Comparison of ENCODE assay signal across 8 cellular contexts in the genomic region with DNA sequence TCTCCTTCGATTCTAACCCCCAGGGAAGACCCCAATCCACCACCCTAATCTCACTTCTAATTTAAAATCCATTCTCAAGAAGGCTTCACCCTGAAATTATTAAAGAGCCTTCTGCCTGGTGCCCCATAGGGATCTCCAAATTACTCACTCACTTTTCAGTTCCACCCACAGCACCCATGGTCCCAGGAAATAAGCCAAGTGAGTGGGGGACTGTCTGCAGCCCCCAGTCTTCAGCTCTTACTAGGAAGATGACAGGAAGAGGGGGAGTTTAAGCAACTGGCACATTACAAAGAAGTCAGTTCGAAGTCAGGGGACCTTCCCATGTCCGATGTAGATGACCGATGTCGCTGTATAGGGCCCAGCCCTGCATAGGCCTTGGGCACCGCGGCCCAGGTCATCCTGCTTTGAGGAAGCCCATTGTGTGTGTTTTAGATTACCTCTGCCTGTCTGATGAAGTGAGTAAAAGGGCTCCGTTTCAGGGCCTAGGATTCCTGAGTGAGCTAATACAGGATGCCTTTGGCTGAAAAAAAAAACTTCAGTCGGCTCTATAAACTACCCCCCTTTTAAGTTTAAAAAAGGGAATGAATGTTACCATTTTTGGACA. TPM values are rescaled to one million over a fixed set of nuclear protein-coding genes. Genes with fewer than 3 reads are reported as not detected.
DNase-seq lines count a peak whose midpoint lies in the region; ATAC-seq and TF ChIP-seq lines count a peak whose summit lies in the region.

No MANE protein-coding gene starts in this region.

- H3K27ac ChIP-seq in ACC112 (ENCODE audit: low read depth, low read length): peak overlapping the region; percentile 80

- H3K4me1 ChIP-seq in ACC112 (ENCODE audit: control insufficient read depth, insufficient read depth, low read length, unreplicated experiment) (peaks cover 42% of the 10 kb centered on the region), mononuclear cell (ENCODE audit: insufficient read depth, low read length) (peaks cover 32% of the 10 kb centered on the region)

- ATAC-seq in GM19455 (IDR thresholded peaks at IDR 0.05; ENCODE audit: unreplicated experiment) (no peak), GM19035 (IDR thresholded peaks at IDR 0.05; ENCODE audit: unreplicated experiment) (no peak)

- H3K36me3 ChIP-seq in ACC112 (ENCODE audit: insufficient read depth, low read length): peaks cover 18% of the 10 kb centered on the region; the same call in 1 of the 2 replicates

- no peak overlapping the region for H2AFZ ChIP-seq in ACC112 (ENCODE audit: low read length, unreplicated experiment)

- no peaks in the 10 kb centered on the region for H3K9me3 ChIP-seq in mononuclear cell (ENCODE audit: low read depth, low read length)

- no peak for TF ChIP-seq CTCF in cardiac fibroblast (IDR thresholded peaks at IDR 0.05; ENCODE audit: low read depth, low read length)

- H3K79me2 ChIP-seq in ACC112 (ENCODE audit: control insufficient read depth, insufficient read depth, low read length, unreplicated experiment): peaks cover 69% of the 10 kb centered on the region

- peak overlapping the region; percentile 99 for H3K4me3 ChIP-seq in ACC112 (ENCODE audit: low read depth, low read length)
- peak overlapping the region; percentile 80 for H3K4me3 ChIP-seq in Jurkat, Clone E6-1 (ENCODE audit: low read length)
- H3K4me3 ChIP-seq in cardiac fibroblast (replicated peaks in 1 of 2; ENCODE audit: low read depth in 2 of 2, low read length in 2 of 2): peak overlapping the region; percentile 92 to 93
- H3K4me3 ChIP-seq in mononuclear cell (ENCODE audit: low read length): peak overlapping the region; percentile 74

- DNase-seq in Jurkat, Clone E6-1 (ENCODE audit: low read depth, low spot score): no peak
- DNase-seq in cardiac fibroblast (ENCODE audit: low read depth in 2 of 2) (no peak), SKM-1 (lab: John Stamatoyannopoulos, UW; ENCODE audit: unreplicated experiment) (no peak), NAMALWA (ENCODE audit: low spot score) (no peak)

- H3K27me3 ChIP-seq in ACC112 (ENCODE audit: insufficient read depth, low read length): no peaks in the 10 kb centered on the region
- no peaks in the 10 kb centered on the region for H3K27me3 ChIP-seq in mononuclear cell (ENCODE audit: insufficient read depth, low read length)

RNA-seq across cellular contexts. Expression of a gene that starts 1.9 kb away (rescaled TPM):
- polyA plus RNA-seq in Jurkat, Clone E6-1 (2012; ENCODE audit: insufficient read depth, insufficient read length): 86.5 TPM
- 80.8 TPM for total RNA-seq in mononuclear cell
